ENCODE assay signal across 23 cellular contexts in the genomic region with DNA sequence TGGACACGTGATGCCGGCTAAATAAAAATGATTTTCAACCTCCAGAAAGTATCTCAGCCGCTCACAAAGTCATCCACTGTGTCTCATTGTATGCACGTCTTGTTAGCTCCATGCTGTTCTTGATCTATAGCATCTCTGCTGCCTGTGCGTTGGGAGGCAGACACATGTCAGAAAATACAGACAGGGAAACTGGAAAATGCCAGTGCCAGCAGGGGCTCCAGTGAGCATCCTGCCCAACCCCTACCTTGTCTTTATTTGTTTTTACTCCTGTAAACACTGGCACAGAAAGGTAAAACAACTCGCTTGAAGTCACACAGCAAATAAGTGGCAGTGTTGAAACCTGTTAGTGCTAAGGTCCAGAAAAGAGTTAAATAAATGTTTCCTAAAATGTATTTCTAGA.
"Had no signal": no experiment of that assay in that cellular context is flagged by ENCODE, and none has a peak within 500 bp of the region (broad histone marks: within the 10 kb centered on the region; RNA-seq: fewer than 3 reads in every experiment).

No MANE protein-coding gene starts in this region.

- H3K4me1 Mint-ChIP-seq: naive B cell; nephron; stimulated activated memory B cell treated with anti-CD40 and anti-IgM and Interleukin-4, amounts not matched to agents 10 μg/mL and 1 μg/mL and 100 μg/mL, for 72 hours had no signal

- H3K27ac Mint-ChIP-seq: dendritic cell treated with granulocyte-macrophage colony-stimulating factor and Interleukin-4, amounts not matched to agents 40 ng/mL and 50 ng/mL, for 4 days; naive B cell; nephron; stimulated activated memory B cell treated with anti-CD40 and anti-IgM and Interleukin-4, amounts not matched to agents 10 μg/mL and 1 μg/mL and 100 μg/mL, for 72 hours; stimulated activated naive CD8-positive, alpha-beta T cell treated with anti-CD3 and anti-CD28 coated beads, Interleukin-15, Interleukin-2, amounts not matched to agents 100 ng/mL and 50 ng/mL, for 24 hours had no signal

- DNase-seq: erythroblast; foreskin keratinocyte; head of caudate nucleus; kidney; left colon; left ventricle myocardium superior; mesendoderm; naive B cell; posterior cingulate gyrus; stimulated activated CD4-positive, alpha-beta T cell treated with anti-CD3 and anti-CD28 coated beads, Interleukin-4, amount 100 ng/mL, for 24 hours; tibial artery; upper lobe of left lung; uterus had no signal

- H3K36me3 ChIP-seq: neutrophil, right atrium auricular region, tibial artery, upper lobe of left lung, uterus had no signal

- H3K27me3 ChIP-seq: foreskin keratinocyte, hepatocyte, right atrium auricular region, upper lobe of left lung, uterus had no signal

- H3K4me1 ChIP-seq: foreskin keratinocyte, right atrium auricular region, tibial artery, uterus had no signal

- H3K4me3 Mint-ChIP-seq: dendritic cell treated with granulocyte-macrophage colony-stimulating factor and Interleukin-4, amounts not matched to agents 40 ng/mL and 50 ng/mL, for 4 days; naive B cell; nephron; stimulated activated memory B cell treated with anti-CD40 and anti-IgM and Interleukin-4, amounts not matched to agents 10 μg/mL and 1 μg/mL and 100 μg/mL, for 72 hours; stimulated activated naive CD8-positive, alpha-beta T cell treated with anti-CD3 and anti-CD28 coated beads, Interleukin-15, Interleukin-2, amounts not matched to agents 100 ng/mL and 50 ng/mL, for 24 hours had no signal

- H3K79me2 ChIP-seq: hepatocyte had no signal

- H3K4me3 ChIP-seq: hepatocyte, lung, right atrium auricular region, tibial artery, upper lobe of left lung, uterus had no signal

- H3K9me3 ChIP-seq: neutrophil, right atrium auricular region, tibial artery, upper lobe of left lung, uterus had no signal

- H3K4me2 ChIP-seq: hepatocyte had no signal

- H2AFZ ChIP-seq: hepatocyte had no signal

- H3K9me3 Mint-ChIP-seq: dendritic cell treated with granulocyte-macrophage colony-stimulating factor and Interleukin-4, amounts not matched to agents 40 ng/mL and 50 ng/mL, for 4 days; nephron; stimulated activated memory B cell treated with anti-CD40 and anti-IgM and Interleukin-4, amounts not matched to agents 10 μg/mL and 1 μg/mL and 100 μg/mL, for 72 hours; stimulated activated naive CD8-positive, alpha-beta T cell treated with anti-CD3 and anti-CD28 coated beads, Interleukin-15, Interleukin-2, amounts not matched to agents 100 ng/mL and 50 ng/mL, for 24 hours had no signal

- H3K27ac ChIP-seq: foreskin keratinocyte, hepatocyte, neutrophil, right atrium auricular region, tibial artery, upper lobe of left lung, uterus had no signal

- ATAC-seq: foreskin keratinocyte; left colon; left ventricle myocardium superior; stimulated activated memory B cell treated with anti-CD40 and anti-IgM and Interleukin-4, amounts not matched to agents 10 μg/mL and 1 μg/mL and 100 μg/mL, for 72 hours had no signal

- FAIRE-seq: colon, endothelial cell of umbilical vein, kidney had no signal

- H3K36me3 Mint-ChIP-seq: naive B cell; stimulated activated memory B cell treated with anti-CD40 and anti-IgM and Interleukin-4, amounts not matched to agents 10 μg/mL and 1 μg/mL and 100 μg/mL, for 72 hours had no signal
